ENCODE assay signal across 13 cellular contexts in genomic region chr22:36053242-36054147, GRCh38.
"Had no signal": no experiment of that assay in that cellular context is flagged by ENCODE, and none has a peak within 500 bp of the region (broad histone marks: within the 10 kb centered on the region; RNA-seq: fewer than 3 reads in every experiment).

No MANE protein-coding gene starts in this region.

- H3K9me3 ChIP-seq: gastroesophageal sphincter, ovary, stomach, thoracic aorta had no signal

- DNase-seq: activated CD4-positive, alpha-beta T cell treated with anti-CD3 and anti-CD28 coated beads, Interleukin-2, amount 50 U/mL, for 4 hours; activated CD4-positive, CD25-positive, alpha-beta regulatory T cell treated with anti-CD3 and anti-CD28 coated beads, Interleukin-2, amount 50 U/mL, for 72 hours; cortex of kidney; effector CD8-positive, alpha-beta T cell; left ventricle myocardium superior; nephron progenitor cell; ovary had no signal

- H3K27ac Mint-ChIP-seq: activated CD8-positive, alpha-beta memory T cell treated with anti-CD3 and anti-CD28 coated beads, Interleukin-2, amount 10 ng/mL, durations not matched to agents 7 days and 5 days; activated naive CD8-positive, alpha-beta T cell treated with anti-CD3 and anti-CD28 coated beads, Interleukin-2, amount 50 U/mL, for 24 hours; nephron progenitor cell; T-helper 2 cell treated with Interferon-gamma antibody and Interleukin-4, amounts not matched to agents 5 μg/mL and 100 μg/mL, for 36 hours had no signal

- H3K9me3 Mint-ChIP-seq: activated naive CD8-positive, alpha-beta T cell treated with anti-CD3 and anti-CD28 coated beads, Interleukin-2, amount 50 U/mL, for 24 hours; T-helper 2 cell treated with Interferon-gamma antibody and Interleukin-4, amounts not matched to agents 5 μg/mL and 100 μg/mL, for 36 hours had no signal

- ATAC-seq: gastroesophageal sphincter, left ventricle myocardium superior had no signal

- H3K4me1 ChIP-seq: gastroesophageal sphincter had no signal

- H3K4me3 ChIP-seq: gastroesophageal sphincter, ovary, stomach, thoracic aorta had no signal

- H3K4me3 Mint-ChIP-seq: activated CD8-positive, alpha-beta memory T cell treated with anti-CD3 and anti-CD28 coated beads, Interleukin-2, amount 10 ng/mL, durations not matched to agents 7 days and 5 days; activated naive CD8-positive, alpha-beta T cell treated with anti-CD3 and anti-CD28 coated beads, Interleukin-2, amount 50 U/mL, for 24 hours; nephron progenitor cell; T-helper 2 cell treated with Interferon-gamma antibody and Interleukin-4, amounts not matched to agents 5 μg/mL and 100 μg/mL, for 36 hours had no signal

- H3K27me3 ChIP-seq: gastroesophageal sphincter, ovary, stomach had no signal

- H3K36me3 Mint-ChIP-seq: activated CD8-positive, alpha-beta memory T cell treated with anti-CD3 and anti-CD28 coated beads, Interleukin-2, amount 10 ng/mL, durations not matched to agents 7 days and 5 days had no signal

- H3K36me3 ChIP-seq: gastroesophageal sphincter, ovary, stomach, thoracic aorta had no signal

- H3K27ac ChIP-seq: gastroesophageal sphincter, ovary, thoracic aorta had no signal
